Comparison of ENCODE assay signal across 1 cellular context in genomic region chr9:109035684-109036423, GRCh38.
TF ChIP-seq lines count a peak whose summit lies in the region.

No MANE protein-coding gene starts in this region.

TF ChIP-seq in liver, 16 proteins besides CTCF, POLR2A, EP300 and RAD21 (continued from another document):
- TF ChIP-seq ZBTB33 (IDR thresholded peaks at IDR 0.05) (peak; percentile 53), FOXA1 (IDR thresholded peaks at IDR 0.05) (peak; percentile 62), TAF1 (conservative IDR thresholded peaks at IDR 0.05) (no peak), HNF4A (conservative IDR thresholded peaks at IDR 0.05) (peak; percentile 81 to 83), YY1 (IDR thresholded peaks at IDR 0.05) (peak; percentile 76), REST (IDR thresholded peaks at IDR 0.05) (no peak), JUND (IDR thresholded peaks at IDR 0.05) (peak; percentile 97 to 98), HNF4G (IDR thresholded peaks at IDR 0.05) (peak; percentile 35), MAX (IDR thresholded peaks at IDR 0.05) (peak; percentile 52), RXRA (IDR thresholded peaks at IDR 0.05) (peak; percentile 90), FOXA2 (IDR thresholded peaks at IDR 0.05) (peak; percentile 77), SP1 (IDR thresholded peaks at IDR 0.05) (peak; percentile 75)
